In the genomic region with DNA sequence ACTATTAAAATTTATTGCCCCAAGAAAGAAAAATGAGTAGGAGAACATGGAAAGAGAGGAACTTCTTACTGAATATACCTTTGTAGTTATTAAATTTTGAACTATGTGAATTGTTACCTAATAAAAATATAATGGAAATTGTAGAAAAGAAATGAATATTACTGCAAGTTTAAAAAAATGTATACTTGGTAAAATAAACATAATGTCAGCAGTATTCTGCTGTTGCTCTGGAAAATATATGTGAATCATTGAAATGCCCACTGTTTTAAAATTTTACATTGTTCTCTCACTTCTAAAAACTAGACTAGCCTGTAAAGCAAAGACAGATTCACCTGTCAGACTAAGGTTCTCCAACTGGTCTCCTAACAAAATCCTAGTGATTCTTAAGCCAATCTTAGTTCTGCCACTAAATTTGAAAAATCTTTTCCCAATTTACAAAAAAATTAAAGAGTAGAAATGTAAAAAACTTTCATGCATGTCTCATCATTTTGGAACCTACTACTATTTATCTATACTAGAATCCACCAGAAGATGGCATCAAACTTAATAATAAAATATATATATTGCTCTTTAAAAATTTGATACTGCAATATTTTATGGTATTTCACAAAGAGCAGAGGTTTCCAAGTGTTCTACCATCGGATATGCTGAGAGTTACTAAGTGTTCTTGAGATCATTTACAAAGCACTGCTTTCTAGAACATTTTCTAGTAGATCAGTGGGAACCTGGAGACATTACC, we compare ENCODE assay signal across 17 cellular contexts. TPM values are rescaled to one million over a fixed set of nuclear protein-coding genes. Genes with fewer than 3 reads are reported as not detected.
A peak's percentile ranks its signal among the peaks of the same experiment; 100 is the strongest.
DNase-seq lines count a peak whose midpoint lies in the region; ATAC-seq, FAIRE-seq and TF ChIP-seq lines count a peak whose summit lies in the region.
"Had no signal": no experiment of that assay in that cellular context is flagged by ENCODE, and none has a peak within 500 bp of the region (broad histone marks: within the 10 kb centered on the region; RNA-seq: fewer than 3 reads in every experiment).

No MANE protein-coding gene starts in this region.

- TF ChIP-seq POLR2A in H54 (IDR thresholded peaks at IDR 0.05; ENCODE audit: low read depth, low read length): no peak

- H3K36me3 ChIP-seq in SU-DHL-6 (ENCODE audit: low read length) (no peaks in the 10 kb centered on the region), hepatocyte (replicated peaks; ENCODE audit: insufficient read depth, low read depth) (no peaks in the 10 kb centered on the region)
- H3K36me3 ChIP-seq: neural progenitor cell, sigmoid colon had no signal

- H3K9me3 ChIP-seq in SU-DHL-6 (ENCODE audit: insufficient read depth, low read length) (no peaks in the 10 kb centered on the region), hepatocyte (ENCODE audit: low read depth) (no peaks in the 10 kb centered on the region)
- H3K9me3 ChIP-seq: sigmoid colon had no signal

- no peak overlapping the region for H3K4me2 ChIP-seq in SU-DHL-6 (ENCODE audit: low read depth, low read length, poor library complexity, severe bottlenecking)
- H3K4me2 ChIP-seq in hepatocyte: no peak overlapping the region
- H3K4me2 ChIP-seq: neural progenitor cell had no signal

- H3K9ac ChIP-seq in SU-DHL-6 (ENCODE audit: low read length): no peak overlapping the region
- H3K9ac ChIP-seq: neural progenitor cell had no signal

- H2AFZ ChIP-seq in SU-DHL-6 (ENCODE audit: low read depth, low read length, severe bottlenecking) (no peak overlapping the region), hepatocyte (no peak overlapping the region)
- H2AFZ ChIP-seq: neural progenitor cell had no signal

- H3K4me1 ChIP-seq in hepatocyte (ENCODE audit: insufficient read depth): no peaks in the 10 kb centered on the region
- H3K4me1 ChIP-seq: neural progenitor cell, sigmoid colon had no signal

- H3F3A ChIP-seq in SU-DHL-6 (ENCODE audit: insufficient read depth): no peaks in the 10 kb centered on the region

- H3K9me2 ChIP-seq in SU-DHL-6 (replicated peaks; ENCODE audit: insufficient read depth, low read length) (no peaks in the 10 kb centered on the region), hepatocyte (replicated peaks; ENCODE audit: insufficient read depth) (no peaks in the 10 kb centered on the region)

- DNase-seq in AML-193 (lab: John Stamatoyannopoulos, UW) (peak; percentile 14 to 23), H54 (ENCODE audit: insufficient read length, low spot score) (no peak), hepatocyte (ENCODE audit: low spot score) (no peak), left colon (no peak), GM19238 (ENCODE audit: insufficient read length, low spot score) (no peak), Ammon's horn (ENCODE audit: low spot score) (no peak)
- DNase-seq: activated CD4-positive, alpha-beta T cell treated with anti-CD3 and anti-CD28 coated beads for 4 hours; activated naive CD4-positive, alpha-beta T cell treated with anti-CD3 and anti-CD28 coated beads for 36 hours; CD4-positive, alpha-beta T cell; endodermal cell; sigmoid colon had no signal

- WGBS in hepatocyte (ENCODE audit: low lambda C conversion rate, missing lambda C conversion rate): 76% methylated on average over 1 of the region's 1 CpG

- H3K27me3 ChIP-seq in SU-DHL-6 (ENCODE audit: low read length) (no peaks in the 10 kb centered on the region), hepatocyte (no peaks in the 10 kb centered on the region)
- H3K27me3 ChIP-seq: neural progenitor cell, sigmoid colon had no signal

- H3K4me3 ChIP-seq in SU-DHL-6 (ENCODE audit: insufficient read depth, low read length, poor library complexity, severe bottlenecking) (no peak overlapping the region), hepatocyte (no peak overlapping the region)
- H3K4me3 ChIP-seq: neural progenitor cell, sigmoid colon had no signal

- intact Hi-C loops in left colon (cut with DNase I, micrococcal nuclease): no loop called here

- FAIRE-seq in H54 (lab: Jason Lieb, UNC): peak; percentile 45
- FAIRE-seq: bronchial epithelial cell had no signal

- H3K27ac ChIP-seq in SU-DHL-6 (ENCODE audit: low read depth, low read length): no peak overlapping the region
- H3K27ac ChIP-seq in hepatocyte: no peak overlapping the region
- H3K27ac ChIP-seq: neural progenitor cell, sigmoid colon had no signal

- H3K79me2 ChIP-seq in SU-DHL-6 (ENCODE audit: insufficient read depth, low read length): no peaks in the 10 kb centered on the region
- H3K79me2 ChIP-seq in hepatocyte: no peaks in the 10 kb centered on the region

- TF ChIP-seq CTCF in SU-DHL-6 (IDR thresholded peaks at IDR 0.05; ENCODE audit: insufficient read depth, low read length, poor library complexity, severe bottlenecking) (peak; percentile 16), hepatocyte (IDR thresholded peaks at IDR 0.05; ENCODE audit: poor library complexity) (peak; percentile 22)

- no peaks in the 10 kb centered on the region for H4K20me1 ChIP-seq in SU-DHL-6 (ENCODE audit: low read depth, low read length)
- no peaks in the 10 kb centered on the region for H4K20me1 ChIP-seq in hepatocyte (ENCODE audit: insufficient read depth, poor library complexity, severe bottlenecking)

- ATAC-seq in left colon: no peak
- no peak for ATAC-seq in GM21447 (IDR thresholded peaks at IDR 0.05; ENCODE audit: unreplicated experiment)
- ATAC-seq: stimulated activated memory B cell treated with anti-CD40 and anti-IgM and Interleukin-4, amounts not matched to agents 10 μg/mL and 1 μg/mL and 100 μg/mL, for 72 hours had no signal

RNA-seq across cellular contexts. Expression of gene TMEM237, which starts 22.3 kb away (rescaled TPM):
- total RNA-seq in hepatocyte (33.2 and 33.6 TPM in 2 replicates), left colon (1 to 10 TPM; 3.6 to 5.2 TPM)
- 26.9 TPM in 2 replicates for polyA plus RNA-seq in hepatocyte

RNA-seq across cellular contexts. Expression of gene MPP4, which starts 32.9 kb away (rescaled TPM):
- total RNA-seq in hepatocyte: 0.77 TPM in 1 of 2 replicates, not detected in the other
- 0.19 TPM in 1 of 2 replicates, not detected in the other for polyA plus RNA-seq in hepatocyte
- not detected for total RNA-seq in left colon
- total RNA-seq: activated naive CD4-positive, alpha-beta T cell treated with anti-CD3 and anti-CD28 coated beads for 36 hours; bronchial epithelial cell; CD4-positive, alpha-beta T cell; MCF 10A had no signal

Comparison
In these comparisons a context has a peak if more than half of its experiments do, and no peak if none do; other contexts are left out.
1. DNase-seq: peak in AML-193 (2 of 2); none in H54 (single experiment), hepatocyte (single experiment), left colon (0 of 2), GM19238 (single experiment) and Ammon's horn (single experiment).